In genomic region chr13:94549241-94550029, GRCh38 we compare ENCODE assay signal across 8 cellular contexts. TPM values are rescaled to one million over a fixed set of nuclear protein-coding genes. Genes with fewer than 3 reads are reported as not detected.
DNase-seq lines count a peak whose midpoint lies in the region; ATAC-seq and TF ChIP-seq lines count a peak whose summit lies in the region.

No MANE protein-coding gene starts in this region.

- H3K4me1 Mint-ChIP-seq in activated naive CD8-positive, alpha-beta T cell treated with anti-CD3 and anti-CD28 coated beads, Interleukin-2, amount 50 U/mL, for 24 hours = peaks cover 20% of the 10 kb centered on the region

- H3K27me3 ChIP-seq in SU-DHL-6 (ENCODE audit: low read length) (no peaks in the 10 kb centered on the region), cardiac muscle cell (no peaks in the 10 kb centered on the region), parathyroid adenoma (ENCODE audit: control insufficient read depth, insufficient read depth, low read length) (no peaks in the 10 kb centered on the region), tibial nerve (no peaks in the 10 kb centered on the region)

- WGBS in tibial nerve, 2 donors = 1% methylated on average over 36 to 64 of the region's 64 CpGs

- H3K27me3 Mint-ChIP-seq in activated naive CD8-positive, alpha-beta T cell treated with anti-CD3 and anti-CD28 coated beads, Interleukin-2, amount 50 U/mL, for 24 hours = peaks cover 5% of the 10 kb centered on the region

- no peaks in the 10 kb centered on the region for H3K36me3 ChIP-seq in SU-DHL-6 (ENCODE audit: low read length)
- H3K36me3 ChIP-seq in cardiac muscle cell = no peaks in the 10 kb centered on the region
- no peaks in the 10 kb centered on the region for H3K36me3 ChIP-seq in parathyroid adenoma (ENCODE audit: control insufficient read depth, insufficient read depth, low read length)
- no peaks in the 10 kb centered on the region for H3K36me3 ChIP-seq in tibial nerve

- H3K9me3 Mint-ChIP-seq in activated naive CD8-positive, alpha-beta T cell treated with anti-CD3 and anti-CD28 coated beads, Interleukin-2, amount 50 U/mL, for 24 hours = no peaks in the 10 kb centered on the region

- H3K27ac ChIP-seq in SU-DHL-6 (ENCODE audit: low read depth, low read length) = peak overlapping the region; percentile 73
- peak overlapping the region; percentile 88 for H3K27ac ChIP-seq in cardiac muscle cell
- H3K27ac ChIP-seq in parathyroid adenoma = peak overlapping the region; percentile 92
- H3K27ac ChIP-seq in tibial nerve = peak overlapping the region; percentile 91 to 99 (median 96)

- H3K4me1 ChIP-seq in cardiac muscle cell (ENCODE audit: low read depth) (peaks cover 8% of the 10 kb centered on the region), parathyroid adenoma (no peaks in the 10 kb centered on the region), tibial nerve (peaks cover 0 to 17% (median 9%) of the 10 kb centered on the region in 4 donors)

- peak overlapping the region; percentile 66 for H3K9ac ChIP-seq in SU-DHL-6 (ENCODE audit: low read length)
- peak overlapping the region; percentile 72 for H3K9ac ChIP-seq in parathyroid adenoma

- peak overlapping the region; percentile 62 for H3K4me3 ChIP-seq in SU-DHL-6 (ENCODE audit: insufficient read depth, low read length, poor library complexity, severe bottlenecking)
- H3K4me3 ChIP-seq in cardiac muscle cell = peak overlapping the region; percentile 56
- peak overlapping the region; percentile 88 for H3K4me3 ChIP-seq in parathyroid adenoma (ENCODE audit: low read depth, low read length)
- H3K4me3 ChIP-seq in tibial nerve = peak overlapping the region; percentile 61 to 89 (median 80)

- H2AFZ ChIP-seq in SU-DHL-6 (ENCODE audit: low read depth, low read length, severe bottlenecking) (peak overlapping the region; percentile 91), parathyroid adenoma (peak overlapping the region; percentile 97)

- H3F3A ChIP-seq in SU-DHL-6 (ENCODE audit: insufficient read depth) = no peaks in the 10 kb centered on the region

- TF ChIP-seq CTCF in SU-DHL-6 (IDR thresholded peaks at IDR 0.05; ENCODE audit: insufficient read depth, low read length, poor library complexity, severe bottlenecking) = no peak
- TF ChIP-seq CTCF in cardiac muscle cell (IDR thresholded peaks at IDR 0.05; ENCODE audit: low read depth, low read length) = no peak
- TF ChIP-seq CTCF in parathyroid adenoma (IDR thresholded peaks at IDR 0.05) = no peak
- peak in 2 of 5 experiments; percentile 21 to 51 for TF ChIP-seq CTCF in tibial nerve (IDR thresholded peaks at IDR 0.05)

- H3K79me2 ChIP-seq in SU-DHL-6 (ENCODE audit: insufficient read depth, low read length) (no peaks in the 10 kb centered on the region), parathyroid adenoma (no peaks in the 10 kb centered on the region)

- H3K9me3 ChIP-seq in SU-DHL-6 (ENCODE audit: insufficient read depth, low read length) = no peaks in the 10 kb centered on the region
- no peaks in the 10 kb centered on the region for H3K9me3 ChIP-seq in cardiac muscle cell (ENCODE audit: low read depth)
- H3K9me3 ChIP-seq in parathyroid adenoma (ENCODE audit: control insufficient read depth, low read length) = no peaks in the 10 kb centered on the region
- H3K9me3 ChIP-seq in tibial nerve = no peaks in the 10 kb centered on the region

- H3K9me2 ChIP-seq in SU-DHL-6 (replicated peaks; ENCODE audit: insufficient read depth, low read length) = no peaks in the 10 kb centered on the region

- peak; percentile 93 for ATAC-seq in HG02642 (IDR thresholded peaks at IDR 0.05; ENCODE audit: poor library complexity, unreplicated experiment)
- peak; percentile 97 for ATAC-seq in activated naive CD8-positive, alpha-beta T cell treated with anti-CD3 and anti-CD28 coated beads, Interleukin-2, amount 50 U/mL, for 24 hours

- H3K4me2 ChIP-seq in SU-DHL-6 (ENCODE audit: low read depth, low read length, poor library complexity, severe bottlenecking) (peak overlapping the region; percentile 78), parathyroid adenoma (ENCODE audit: low read length) (peak overlapping the region; percentile 75)

- H3K36me3 Mint-ChIP-seq in activated naive CD8-positive, alpha-beta T cell treated with anti-CD3 and anti-CD28 coated beads, Interleukin-2, amount 50 U/mL, for 24 hours (ENCODE audit: low read depth) = peaks cover 5% of the 10 kb centered on the region

- peak overlapping the region; percentile 96 for H3K27ac Mint-ChIP-seq in activated naive CD8-positive, alpha-beta T cell treated with anti-CD3 and anti-CD28 coated beads, Interleukin-2, amount 50 U/mL, for 24 hours

- TF ChIP-seq POLR2A in GM10847 (IDR thresholded peaks at IDR 0.05; ENCODE audit: extremely low read depth, insufficient read length) (peak; percentile 58), tibial nerve (IDR thresholded peaks at IDR 0.05) (peak in 1 of 2 donors; percentile 18)

- DNase-seq in NCI-H1105 treated with DMSO at 0.1 percent for 48 hours (lab: John Stamatoyannopoulos, UW) (peak; percentile 84), cardiac muscle cell (ENCODE audit: low read depth in 1 of 2, low spot score in 1 of 2) (peak; percentile 93 to 96), tibial nerve (ENCODE audit: low spot score in 2 of 2) (peak; percentile 94 to 99)
- peak; percentile 93 for DNase-seq in activated naive CD8-positive, alpha-beta T cell treated with anti-CD3 and anti-CD28 coated beads, Interleukin-2, amount 50 U/mL, for 24 hours

- H3K4me3 Mint-ChIP-seq in activated naive CD8-positive, alpha-beta T cell treated with anti-CD3 and anti-CD28 coated beads, Interleukin-2, amount 50 U/mL, for 24 hours = peak overlapping the region; percentile 88

- H4K20me1 ChIP-seq in SU-DHL-6 (ENCODE audit: low read depth, low read length) = no peaks in the 10 kb centered on the region

- peak in 1 of 2 donors; percentile 66 for TF ChIP-seq EP300 in tibial nerve (IDR thresholded peaks at IDR 0.05)

RNA-seq across cellular contexts. Expression of gene TGDS, which starts 46.5 kb away (rescaled TPM):
- total RNA-seq in cardiac muscle cell (8.6 and 9.0 TPM in 2 replicates), tibial nerve (10 to 100 TPM; 10.2 to 14.2 (median 12.3) TPM)
- polyA plus RNA-seq in cardiac muscle cell = 13.2 and 13.3 TPM in 2 replicates

RNA-seq across cellular contexts. Expression of gene GPR180, which starts 52.2 kb away (rescaled TPM):
- total RNA-seq in cardiac muscle cell = 3.9 and 4.1 TPM in 2 replicates
- 4.1 and 4.5 TPM in 2 replicates for polyA plus RNA-seq in cardiac muscle cell
- 1 to 10 TPM; 2.9 to 9.0 (median 5.2) TPM for total RNA-seq in tibial nerve

Comparison
In these comparisons a context has a peak if more than half of its experiments do, and no peak if none do; other contexts are left out.
1. Peak in every context shown above with its lines: DNase-seq, ATAC-seq, H3K4me3 ChIP-seq and H3K27ac ChIP-seq.